In genomic region chr2:207166039-207166348, GRCh38 we compare ENCODE assay signal across 8 cellular contexts. TPM values are rescaled to one million over a fixed set of nuclear protein-coding genes. Genes with fewer than 3 reads are reported as not detected.
DNase-seq lines count a peak whose midpoint lies in the region; ATAC-seq and TF ChIP-seq lines count a peak whose summit lies in the region.

No MANE protein-coding gene starts in this region.

- no peak overlapping the region for H4K8ac ChIP-seq in H9 (replicated peaks; ENCODE audit: insufficient read length, low read depth, low read length)

- H3K27ac ChIP-seq in H9 (ENCODE audit: insufficient read length, low read depth, low read length) (peak overlapping the region; percentile 58), SJCRH30 (peak overlapping the region; percentile 100)

- peaks cover 54 to 58% of the 10 kb centered on the region in 2 experiments for H3K4me1 Mint-ChIP-seq in H9
- peaks cover 59% of the 10 kb centered on the region for H3K4me1 Mint-ChIP-seq in nephron progenitor cell

- H3K4me3 ChIP-seq in SJCRH30 (peak overlapping the region; percentile 96), foreskin fibroblast (ENCODE audit: low read depth in 1 of 2, low read length in 2 of 2) (peak overlapping the region; percentile 64 to 70)

- H3K4me1 ChIP-seq in H9 (ENCODE audit: insufficient read depth, low read length) (peaks cover 7% of the 10 kb centered on the region; the same call in 1 of the 2 replicates), SJCRH30 (peaks cover 13% of the 10 kb centered on the region; the same call in 1 of the 2 replicates)

- H3K27me3 Mint-ChIP-seq in H9 (ENCODE audit: low read depth) (no peaks in the 10 kb centered on the region; the same call in 1 of the 2 replicates), nephron progenitor cell (ENCODE audit: low read depth, poor library complexity) (no peaks in the 10 kb centered on the region)

- H2BK5ac ChIP-seq in H9 (ENCODE audit: insufficient read length, low read length): no peak overlapping the region

- no peak overlapping the region for H3K18ac ChIP-seq in H9 (ENCODE audit: insufficient read length, low read depth, low read length)

- no peak overlapping the region for H3K56ac ChIP-seq in H9 (ENCODE audit: insufficient read length, low read depth, low read length)

- TF ChIP-seq CTCF in H9 (conservative IDR thresholded peaks at IDR 0.05) (no peak), foreskin fibroblast (IDR thresholded peaks at IDR 0.05; ENCODE audit: low read depth, low read length) (no peak), nephron progenitor cell (IDR thresholded peaks at IDR 0.05) (no peak)

- no CpG with 5 or more reads among the region's 20 CpGs for whole genome bisulfite sequencing in H9 (ENCODE audit: extremely low coverage, insufficient read length, low lambda C conversion rate)

- H3K36me3 ChIP-seq in SJCRH30: no peaks in the 10 kb centered on the region

- no peak overlapping the region for H2AK5ac ChIP-seq in H9 (ENCODE audit: insufficient read length, low read length)

- no peak overlapping the region for H3K14ac ChIP-seq in H9 (ENCODE audit: insufficient read depth, low read length)

- ATAC-seq in stimulated activated naive CD8-positive, alpha-beta T cell treated with anti-CD3 and anti-CD28 coated beads, Interleukin-15, Interleukin-2, amounts not matched to agents 100 U/mL and 50 U/mL, for 24 hours: peak; percentile 95

- H3K4me2 ChIP-seq in H9 (ENCODE audit: insufficient read depth, insufficient read length, low read length): peak overlapping the region; percentile 100

- no peaks in the 10 kb centered on the region for H3K79me1 ChIP-seq in H9 (ENCODE audit: insufficient read depth, low read depth, low read length, poor library complexity, severe bottlenecking)

- H3K27me3 ChIP-seq in H9 (ENCODE audit: insufficient read depth, low read length) (no peaks in the 10 kb centered on the region), SJCRH30 (no peaks in the 10 kb centered on the region)

- no peak overlapping the region for H3K4ac ChIP-seq in H9 (ENCODE audit: low read depth, low read length)

- H3K9me3 ChIP-seq in H9 (ENCODE audit: control insufficient read depth, low read depth, low read length): no peaks in the 10 kb centered on the region
- no peaks in the 10 kb centered on the region for H3K9me3 ChIP-seq in SJCRH30 (replicated peaks)

- H2BK15ac ChIP-seq in H9 (ENCODE audit: low read depth, low read length): no peak overlapping the region

- no peak overlapping the region for H3K9ac ChIP-seq in H9 (ENCODE audit: extremely low read depth, insufficient read length, low read length)

- no peaks in the 10 kb centered on the region for H4K20me1 ChIP-seq in H9 (ENCODE audit: control insufficient read depth, insufficient read depth, insufficient read length)

- H3K4me3 Mint-ChIP-seq in H9 (peak overlapping the region; percentile 94 to 96), nephron progenitor cell (peak overlapping the region; percentile 97)

- no peak overlapping the region for H2AFZ ChIP-seq in H9 (ENCODE audit: low read length)

- H3K23me2 ChIP-seq in H9 (ENCODE audit: insufficient read length, low read depth, low read length, poor library complexity, severe bottlenecking): peaks cover 19% of the 10 kb centered on the region

- H3T11ph ChIP-seq in H9 (ENCODE audit: low read length): no peak overlapping the region

- no peak overlapping the region for H2BK12ac ChIP-seq in H9 (ENCODE audit: insufficient read length, low read depth, low read length)

- no peak overlapping the region for H2BK20ac ChIP-seq in H9 (ENCODE audit: low read depth, low read length, poor library complexity, severe bottlenecking)

- H3K36me3 Mint-ChIP-seq in H9 (ENCODE audit: insufficient read depth in 1 of 3, low read depth in 3 of 3): peaks cover 0 to 3% (median 0%) of the 10 kb centered on the region in 3 experiments; a peak in 2 of 7 replicates
- peaks cover 11% of the 10 kb centered on the region for H3K36me3 Mint-ChIP-seq in nephron progenitor cell (ENCODE audit: low read depth)

- no peak overlapping the region for H2BK120ac ChIP-seq in H9 (ENCODE audit: low read depth, low read length, poor library complexity, severe bottlenecking)

- H3K9me3 Mint-ChIP-seq in H9: no peaks in the 10 kb centered on the region; a peak in 1 of 5 replicates
- peaks cover 12% of the 10 kb centered on the region for H3K9me3 Mint-ChIP-seq in nephron progenitor cell

- DNase-seq in Daoy (ENCODE audit: low read depth) (peak; percentile 99), H9 (peak; percentile 100), M059J (ENCODE audit: low read depth) (peak; percentile 99), SJCRH30 (peak; percentile 98), foreskin fibroblast (peak; percentile 100), nephron progenitor cell (peak; percentile 98)
- DNase-seq in activated naive CD4-positive, alpha-beta T cell treated with Interleukin-2 at 50 U/mL for 16 hours: peak; percentile 95
- DNase-seq in stimulated activated naive CD8-positive, alpha-beta T cell treated with anti-CD3 and anti-CD28 coated beads, Interleukin-15, Interleukin-2, amounts not matched to agents 100 U/mL and 50 U/mL, for 24 hours: peak; percentile 95

- H3K79me2 ChIP-seq in H9 (ENCODE audit: insufficient read depth, low read length): peaks cover 16% of the 10 kb centered on the region; the same call in 1 of the 2 replicates

- H3K23ac ChIP-seq in H9 (ENCODE audit: insufficient read length, low read depth, low read length): no peak overlapping the region

- H3K27ac Mint-ChIP-seq in H9: peak overlapping the region; percentile 81 to 100 (median 100); a peak in 4 of 7 replicates
- H3K27ac Mint-ChIP-seq in nephron progenitor cell: peak overlapping the region; percentile 100

- no peak overlapping the region for H4K5ac ChIP-seq in H9 (ENCODE audit: insufficient read length, low read depth, low read length)

- no peak overlapping the region for H4K91ac ChIP-seq in H9 (ENCODE audit: insufficient read length, low read depth, low read length)

RNA-seq across cellular contexts. Expression of gene KLF7, which starts 0.2 kb away (rescaled TPM):
- 10.7 TPM in 2 replicates for total RNA-seq in Daoy (2014; rRNA removed; shearing (Covaris generic))
- total RNA-seq in H9 (2021): 32.2 and 33.4 TPM in 2 replicates
- total RNA-seq in M059J (2014; rRNA removed; shearing (Covaris generic)): 7.3 and 11.6 TPM in 2 replicates
- total RNA-seq in SJCRH30 (2014; rRNA removed; shearing (Covaris generic)): 6.0 and 6.7 TPM in 2 replicates

Comparison
In these comparisons a context has a peak if more than half of its experiments do, and no peak if none do; other contexts are left out.
1. Peak in every context shown above with its lines: DNase-seq, ATAC-seq, H3K4me3 ChIP-seq and H3K27ac ChIP-seq.